In the genomic region with DNA sequence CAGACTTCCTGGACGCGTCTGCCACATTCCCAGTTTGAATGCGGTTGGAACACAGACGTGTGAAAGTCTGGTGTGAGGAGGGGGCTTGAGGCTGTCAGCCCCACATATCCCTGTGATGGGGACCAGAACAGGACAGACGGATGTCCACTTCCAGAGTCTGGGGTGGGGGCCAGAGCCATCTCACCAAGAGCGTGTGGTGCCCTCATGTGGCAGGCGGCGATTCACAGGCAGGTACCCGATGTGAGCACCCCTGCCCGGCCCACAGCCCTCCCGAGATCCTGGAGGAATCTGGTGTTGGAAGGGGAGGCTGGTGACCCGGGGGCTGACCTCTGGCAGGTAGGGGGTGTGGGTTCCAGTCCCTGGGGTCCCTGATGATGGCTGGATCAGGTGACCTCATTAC, we compare ENCODE assay signal across 1 cellular context.
TF ChIP-seq lines count a peak whose summit lies in the region.

No MANE protein-coding gene starts in this region.

TF ChIP-seq in H1, 55 proteins besides CTCF, POLR2A, EP300 and RAD21:
- no peak for TF ChIP-seq ASH2L (IDR thresholded peaks at IDR 0.05; ENCODE audit: low read length)
- TF ChIP-seq TEAD4 (IDR thresholded peaks at IDR 0.05; ENCODE audit: low read depth, low read length) = no peak
- TF ChIP-seq JUN (IDR thresholded peaks at IDR 0.05; ENCODE audit: low read depth, low read length) = no peak
- TF ChIP-seq CBX5 (IDR thresholded peaks at IDR 0.05; ENCODE audit: low read depth, low read length) = no peak
- no peak for TF ChIP-seq RNF2 (IDR thresholded peaks at IDR 0.05; ENCODE audit: borderline replicate concordance, low read depth, low read length, missing control alignments, poor library complexity, severe bottlenecking)
- no peak for TF ChIP-seq SIN3A (conservative IDR thresholded peaks at IDR 0.05 in 1 of 2, IDR thresholded peaks at IDR 0.05 in 1 of 2; ENCODE audit: low read depth in 1 of 2, low read length in 2 of 2)
- TF ChIP-seq CHD2 (IDR thresholded peaks at IDR 0.05; ENCODE audit: low read length) = no peak
- no peak for TF ChIP-seq TBP (IDR thresholded peaks at IDR 0.05; ENCODE audit: low read depth, low read length)
- TF ChIP-seq POLR2AphosphoS5 (IDR thresholded peaks at IDR 0.05; ENCODE audit: low read depth, low read length) = no peak
- no peak for TF ChIP-seq CBX8 (IDR thresholded peaks at IDR 0.05; ENCODE audit: borderline replicate concordance, low read depth, low read length)
- TF ChIP-seq, protein P1, sequence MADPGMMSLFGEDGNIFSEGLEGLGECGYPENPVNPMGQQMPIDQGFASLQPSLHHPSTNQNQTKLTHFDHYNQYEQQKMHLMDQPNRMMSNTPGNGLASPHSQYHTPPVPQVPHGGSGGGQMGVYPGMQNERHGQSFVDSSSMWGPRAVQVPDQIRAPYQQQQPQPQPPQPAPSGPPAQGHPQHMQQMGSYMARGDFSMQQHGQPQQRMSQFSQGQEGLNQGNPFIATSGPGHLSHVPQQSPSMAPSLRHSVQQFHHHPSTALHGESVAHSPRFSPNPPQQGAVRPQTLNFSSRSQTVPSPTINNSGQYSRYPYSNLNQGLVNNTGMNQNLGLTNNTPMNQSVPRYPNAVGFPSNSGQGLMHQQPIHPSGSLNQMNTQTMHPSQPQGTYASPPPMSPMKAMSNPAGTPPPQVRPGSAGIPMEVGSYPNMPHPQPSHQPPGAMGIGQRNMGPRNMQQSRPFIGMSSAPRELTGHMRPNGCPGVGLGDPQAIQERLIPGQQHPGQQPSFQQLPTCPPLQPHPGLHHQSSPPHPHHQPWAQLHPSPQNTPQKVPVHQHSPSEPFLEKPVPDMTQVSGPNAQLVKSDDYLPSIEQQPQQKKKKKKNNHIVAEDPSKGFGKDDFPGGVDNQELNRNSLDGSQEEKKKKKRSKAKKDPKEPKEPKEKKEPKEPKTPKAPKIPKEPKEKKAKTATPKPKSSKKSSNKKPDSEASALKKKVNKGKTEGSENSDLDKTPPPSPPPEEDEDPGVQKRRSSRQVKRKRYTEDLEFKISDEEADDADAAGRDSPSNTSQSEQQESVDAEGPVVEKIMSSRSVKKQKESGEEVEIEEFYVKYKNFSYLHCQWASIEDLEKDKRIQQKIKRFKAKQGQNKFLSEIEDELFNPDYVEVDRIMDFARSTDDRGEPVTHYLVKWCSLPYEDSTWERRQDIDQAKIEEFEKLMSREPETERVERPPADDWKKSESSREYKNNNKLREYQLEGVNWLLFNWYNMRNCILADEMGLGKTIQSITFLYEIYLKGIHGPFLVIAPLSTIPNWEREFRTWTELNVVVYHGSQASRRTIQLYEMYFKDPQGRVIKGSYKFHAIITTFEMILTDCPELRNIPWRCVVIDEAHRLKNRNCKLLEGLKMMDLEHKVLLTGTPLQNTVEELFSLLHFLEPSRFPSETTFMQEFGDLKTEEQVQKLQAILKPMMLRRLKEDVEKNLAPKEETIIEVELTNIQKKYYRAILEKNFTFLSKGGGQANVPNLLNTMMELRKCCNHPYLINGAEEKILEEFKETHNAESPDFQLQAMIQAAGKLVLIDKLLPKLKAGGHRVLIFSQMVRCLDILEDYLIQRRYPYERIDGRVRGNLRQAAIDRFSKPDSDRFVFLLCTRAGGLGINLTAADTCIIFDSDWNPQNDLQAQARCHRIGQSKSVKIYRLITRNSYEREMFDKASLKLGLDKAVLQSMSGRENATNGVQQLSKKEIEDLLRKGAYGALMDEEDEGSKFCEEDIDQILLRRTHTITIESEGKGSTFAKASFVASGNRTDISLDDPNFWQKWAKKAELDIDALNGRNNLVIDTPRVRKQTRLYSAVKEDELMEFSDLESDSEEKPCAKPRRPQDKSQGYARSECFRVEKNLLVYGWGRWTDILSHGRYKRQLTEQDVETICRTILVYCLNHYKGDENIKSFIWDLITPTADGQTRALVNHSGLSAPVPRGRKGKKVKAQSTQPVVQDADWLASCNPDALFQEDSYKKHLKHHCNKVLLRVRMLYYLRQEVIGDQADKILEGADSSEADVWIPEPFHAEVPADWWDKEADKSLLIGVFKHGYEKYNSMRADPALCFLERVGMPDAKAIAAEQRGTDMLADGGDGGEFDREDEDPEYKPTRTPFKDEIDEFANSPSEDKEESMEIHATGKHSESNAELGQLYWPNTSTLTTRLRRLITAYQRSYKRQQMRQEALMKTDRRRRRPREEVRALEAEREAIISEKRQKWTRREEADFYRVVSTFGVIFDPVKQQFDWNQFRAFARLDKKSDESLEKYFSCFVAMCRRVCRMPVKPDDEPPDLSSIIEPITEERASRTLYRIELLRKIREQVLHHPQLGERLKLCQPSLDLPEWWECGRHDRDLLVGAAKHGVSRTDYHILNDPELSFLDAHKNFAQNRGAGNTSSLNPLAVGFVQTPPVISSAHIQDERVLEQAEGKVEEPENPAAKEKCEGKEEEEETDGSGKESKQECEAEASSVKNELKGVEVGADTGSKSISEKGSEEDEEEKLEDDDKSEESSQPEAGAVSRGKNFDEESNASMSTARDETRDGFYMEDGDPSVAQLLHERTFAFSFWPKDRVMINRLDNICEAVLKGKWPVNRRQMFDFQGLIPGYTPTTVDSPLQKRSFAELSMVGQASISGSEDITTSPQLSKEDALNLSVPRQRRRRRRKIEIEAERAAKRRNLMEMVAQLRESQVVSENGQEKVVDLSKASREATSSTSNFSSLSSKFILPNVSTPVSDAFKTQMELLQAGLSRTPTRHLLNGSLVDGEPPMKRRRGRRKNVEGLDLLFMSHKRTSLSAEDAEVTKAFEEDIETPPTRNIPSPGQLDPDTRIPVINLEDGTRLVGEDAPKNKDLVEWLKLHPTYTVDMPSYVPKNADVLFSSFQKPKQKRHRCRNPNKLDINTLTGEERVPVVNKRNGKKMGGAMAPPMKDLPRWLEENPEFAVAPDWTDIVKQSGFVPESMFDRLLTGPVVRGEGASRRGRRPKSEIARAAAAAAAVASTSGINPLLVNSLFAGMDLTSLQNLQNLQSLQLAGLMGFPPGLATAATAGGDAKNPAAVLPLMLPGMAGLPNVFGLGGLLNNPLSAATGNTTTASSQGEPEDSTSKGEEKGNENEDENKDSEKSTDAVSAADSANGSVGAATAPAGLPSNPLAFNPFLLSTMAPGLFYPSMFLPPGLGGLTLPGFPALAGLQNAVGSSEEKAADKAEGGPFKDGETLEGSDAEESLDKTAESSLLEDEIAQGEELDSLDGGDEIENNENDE (IDR thresholded peaks at IDR 0.05; ENCODE audit: insufficient replicate concordance, low read length) = no peak
- no peak for TF ChIP-seq CREB1 (IDR thresholded peaks at IDR 0.05)
- no peak for TF ChIP-seq TAF7 (optimal IDR thresholded peaks at IDR 0.05; ENCODE audit: borderline replicate concordance, low read depth, low read length)
- no peak for TF ChIP-seq PHF8 (conservative IDR thresholded peaks at IDR 0.05; ENCODE audit: low read depth, low read length)
- TF ChIP-seq CTBP2 (IDR thresholded peaks at IDR 0.05; ENCODE audit: borderline replicate concordance, insufficient read depth, insufficient read length, low read length) = no peak
- TF ChIP-seq, protein P2, sequence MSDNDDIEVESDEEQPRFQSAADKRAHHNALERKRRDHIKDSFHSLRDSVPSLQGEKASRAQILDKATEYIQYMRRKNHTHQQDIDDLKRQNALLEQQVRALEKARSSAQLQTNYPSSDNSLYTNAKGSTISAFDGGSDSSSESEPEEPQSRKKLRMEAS (IDR thresholded peaks at IDR 0.05) = no peak
- TF ChIP-seq, protein P3, sequence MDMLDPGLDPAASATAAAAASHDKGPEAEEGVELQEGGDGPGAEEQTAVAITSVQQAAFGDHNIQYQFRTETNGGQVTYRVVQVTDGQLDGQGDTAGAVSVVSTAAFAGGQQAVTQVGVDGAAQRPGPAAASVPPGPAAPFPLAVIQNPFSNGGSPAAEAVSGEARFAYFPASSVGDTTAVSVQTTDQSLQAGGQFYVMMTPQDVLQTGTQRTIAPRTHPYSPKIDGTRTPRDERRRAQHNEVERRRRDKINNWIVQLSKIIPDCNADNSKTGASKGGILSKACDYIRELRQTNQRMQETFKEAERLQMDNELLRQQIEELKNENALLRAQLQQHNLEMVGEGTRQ (IDR thresholded peaks at IDR 0.05; ENCODE audit: low read length) = no peak
- no peak for TF ChIP-seq TCF12 (IDR thresholded peaks at IDR 0.05; ENCODE audit: low read depth, low read length)
